In the genomic region with DNA sequence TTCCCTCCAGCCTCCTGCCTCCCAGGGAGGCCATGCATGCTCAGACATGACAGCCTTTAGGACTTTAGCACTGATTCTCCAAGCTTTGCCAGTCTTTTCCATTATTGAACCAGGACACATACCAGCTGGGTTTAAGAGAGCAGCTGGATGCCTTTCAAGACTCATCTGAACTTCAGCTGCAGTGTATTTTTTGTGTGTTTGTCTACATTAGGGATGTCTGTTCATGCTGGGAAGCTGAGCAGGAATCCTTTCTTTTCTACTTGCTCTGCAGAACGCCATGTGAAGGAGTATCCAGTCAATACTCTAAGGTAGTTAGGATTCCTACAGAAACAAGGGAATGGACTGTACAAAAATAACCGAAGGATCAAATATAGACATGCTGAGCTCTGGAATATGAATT, we compare ENCODE assay signal across 1 cellular context.
TF ChIP-seq lines count a peak whose summit lies in the region.

No MANE protein-coding gene starts in this region.

TF ChIP-seq in IMR-90, 13 proteins besides CTCF, POLR2A, EP300 and RAD21 (continued from another document):
- TF ChIP-seq, protein P1, sequence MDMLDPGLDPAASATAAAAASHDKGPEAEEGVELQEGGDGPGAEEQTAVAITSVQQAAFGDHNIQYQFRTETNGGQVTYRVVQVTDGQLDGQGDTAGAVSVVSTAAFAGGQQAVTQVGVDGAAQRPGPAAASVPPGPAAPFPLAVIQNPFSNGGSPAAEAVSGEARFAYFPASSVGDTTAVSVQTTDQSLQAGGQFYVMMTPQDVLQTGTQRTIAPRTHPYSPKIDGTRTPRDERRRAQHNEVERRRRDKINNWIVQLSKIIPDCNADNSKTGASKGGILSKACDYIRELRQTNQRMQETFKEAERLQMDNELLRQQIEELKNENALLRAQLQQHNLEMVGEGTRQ (IDR thresholded peaks at IDR 0.05; ENCODE audit: low read depth, low read length) = no peak
